In genomic region chr7:28956608-28957063, GRCh38 we compare ENCODE assay signal across 1 cellular context.
TF ChIP-seq lines count a peak whose summit lies in the region.

No MANE protein-coding gene starts in this region.

TF ChIP-seq in HepG2, 621 proteins besides CTCF, POLR2A, EP300 and RAD21 (continued from another document and continues in another):
- no peak for TF ChIP-seq ATF7 (IDR thresholded peaks at IDR 0.05)
- TF ChIP-seq ATF7 (CRISPR knock-in tag; IDR thresholded peaks at IDR 0.05): no peak
- TF ChIP-seq FOXK2 (IDR thresholded peaks at IDR 0.05): no peak
- TF ChIP-seq THAP11 (CRISPR knock-in tag; IDR thresholded peaks at IDR 0.05): no peak
- TF ChIP-seq REXO4 (CRISPR knock-in tag; IDR thresholded peaks at IDR 0.05; ENCODE audit: borderline replicate concordance): 0 out of 2 replicates have a peak, but pooled peaks have one; percentile 25
- TF ChIP-seq SMC3 (IDR thresholded peaks at IDR 0.05; ENCODE audit: low read length): peak; percentile 19; the same call in 1 of the 2 replicates
- no peak for TF ChIP-seq ISX (CRISPR knock-in tag; conservative IDR thresholded peaks at IDR 0.05)
- peak; percentile 15 for TF ChIP-seq TEAD3 (CRISPR knock-in tag; optimal IDR thresholded peaks at IDR 0.05; ENCODE audit: borderline replicate concordance)
- TF ChIP-seq NFIB (CRISPR knock-in tag; IDR thresholded peaks at IDR 0.05; ENCODE audit: borderline replicate concordance): no peak
- peak; percentile 25; the same call in 1 of the 2 replicates for TF ChIP-seq TFE3 (CRISPR knock-in tag; IDR thresholded peaks at IDR 0.05)
- TF ChIP-seq HINFP (CRISPR knock-in tag; IDR thresholded peaks at IDR 0.05; ENCODE audit: low read depth): no peak
- TF ChIP-seq ZNF614 (CRISPR knock-in tag; IDR thresholded peaks at IDR 0.05; ENCODE audit: borderline replicate concordance): peak; percentile 38; the same call in 1 of the 2 replicates
- TF ChIP-seq GATAD2A (CRISPR knock-in tag; IDR thresholded peaks at IDR 0.05): peak; percentile 37; the same call in 1 of the 2 replicates
- TF ChIP-seq SRF (IDR thresholded peaks at IDR 0.05; ENCODE audit: low read depth, low read length): no peak
- no peak for TF ChIP-seq ZNF577 (CRISPR knock-in tag; IDR thresholded peaks at IDR 0.05; ENCODE audit: borderline replicate concordance, low read depth)
- TF ChIP-seq ONECUT2 (CRISPR knock-in tag; IDR thresholded peaks at IDR 0.05): no peak
- no peak for TF ChIP-seq ZNF672 (CRISPR knock-in tag; IDR thresholded peaks at IDR 0.05)
- TF ChIP-seq ZNF547 (CRISPR knock-in tag; IDR thresholded peaks at IDR 0.05): no peak; the same call in 1 of the 2 replicates
- TF ChIP-seq TRIM24 (CRISPR knock-in tag; IDR thresholded peaks at IDR 0.05): no peak
- peak; percentile 62; the same call in 1 of the 2 replicates for TF ChIP-seq CBFB (CRISPR knock-in tag; IDR thresholded peaks at IDR 0.05)
- TF ChIP-seq KAT7 (CRISPR knock-in tag; IDR thresholded peaks at IDR 0.05; ENCODE audit: borderline replicate concordance): no peak
- TF ChIP-seq GMEB2 (CRISPR knock-in tag; IDR thresholded peaks at IDR 0.05; ENCODE audit: low read depth): no peak
- 0 out of 2 replicates have a peak, but pooled peaks have one; percentile 1 for TF ChIP-seq ZBED4 (CRISPR knock-in tag; IDR thresholded peaks at IDR 0.05; ENCODE audit: borderline replicate concordance)
- no peak for TF ChIP-seq THAP9 (CRISPR knock-in tag; IDR thresholded peaks at IDR 0.05; ENCODE audit: borderline replicate concordance)
- no peak for TF ChIP-seq PAF1 (CRISPR knock-in tag; IDR thresholded peaks at IDR 0.05)
- TF ChIP-seq MXD4 (CRISPR knock-in tag; IDR thresholded peaks at IDR 0.05): no peak
- TF ChIP-seq KLF16 (CRISPR knock-in tag; IDR thresholded peaks at IDR 0.05): no peak
- no peak for TF ChIP-seq ZFX (CRISPR knock-in tag; IDR thresholded peaks at IDR 0.05; ENCODE audit: low read depth)
- TF ChIP-seq FOXA1 (IDR thresholded peaks at IDR 0.05): no peak
- TF ChIP-seq FOXA1 (CRISPR knock-in tag; IDR thresholded peaks at IDR 0.05): 0 out of 2 replicates have a peak, but pooled peaks have one; percentile 8
- no peak; the same call in 1 of the 2 replicates for TF ChIP-seq MXD1 (CRISPR knock-in tag; IDR thresholded peaks at IDR 0.05)
- 0 out of 2 replicates have a peak, but pooled peaks have one; percentile 1 for TF ChIP-seq FOXA3 (CRISPR knock-in tag; IDR thresholded peaks at IDR 0.05)
- no peak for TF ChIP-seq ZNF18 (CRISPR knock-in tag; IDR thresholded peaks at IDR 0.05; ENCODE audit: insufficient replicate concordance)
- TF ChIP-seq ZNF576 (CRISPR knock-in tag; IDR thresholded peaks at IDR 0.05): peak; percentile 94
- TF ChIP-seq CAMTA2 (CRISPR knock-in tag; IDR thresholded peaks at IDR 0.05; ENCODE audit: borderline replicate concordance): 0 out of 2 replicates have a peak, but pooled peaks have one; percentile 83
- TF ChIP-seq ZNF564 (CRISPR knock-in tag; IDR thresholded peaks at IDR 0.05): no peak
- TF ChIP-seq SMARCE1 (IDR thresholded peaks at IDR 0.05; ENCODE audit: borderline replicate concordance): no peak
- no peak for TF ChIP-seq JDP2 (CRISPR knock-in tag; IDR thresholded peaks at IDR 0.05; ENCODE audit: borderline replicate concordance)
- TF ChIP-seq ZNF710 (CRISPR knock-in tag; IDR thresholded peaks at IDR 0.05; ENCODE audit: borderline replicate concordance): no peak
- TF ChIP-seq ZBTB7A (CRISPR knock-in tag; IDR thresholded peaks at IDR 0.05): no peak
- no peak for TF ChIP-seq MXI1 (IDR thresholded peaks at IDR 0.05; ENCODE audit: borderline replicate concordance, low read depth, low read length)
- no peak for TF ChIP-seq NFE2L2 (IDR thresholded peaks at IDR 0.05; ENCODE audit: low read length)
- TF ChIP-seq HOMEZ (CRISPR knock-in tag; IDR thresholded peaks at IDR 0.05; ENCODE audit: low read depth): no peak
- TF ChIP-seq TGIF2 (CRISPR knock-in tag; IDR thresholded peaks at IDR 0.05): no peak
- no peak for TF ChIP-seq GTF3A (CRISPR knock-in tag; conservative IDR thresholded peaks at IDR 0.05)
